Comparison of ENCODE assay signal across 8 cellular contexts in genomic region chr22:41092023-41092817, GRCh38. TPM values are rescaled to one million over a fixed set of nuclear protein-coding genes. Genes with fewer than 3 reads are reported as not detected.
DNase-seq lines count a peak whose midpoint lies in the region; ATAC-seq and TF ChIP-seq lines count a peak whose summit lies in the region.

TSS of gene EP300 (plus strand) at chr22:41092592. CDS start at chr22:41093005, 413 bp downstream.

- H3K4me3 ChIP-seq in CD4-positive, CD25-positive, alpha-beta regulatory T cell (ENCODE audit: low read depth, low read length) = peak within 1 kb of the TSS; percentile 99
- H3K4me3 ChIP-seq in PC-3 (ENCODE audit: low read length) = peak within 1 kb of the TSS; percentile 92

- peaks cover 50% of the 10 kb centered on the region for H3K79me2 ChIP-seq in PC-3 (ENCODE audit: low read length)

- no TSS peak for BruUV-seq in PC-3 (replicated peaks; lab: Mats Ljungman, UMichigan)

- peak within 1 kb of the TSS; percentile 99 for H3K27ac ChIP-seq in CD4-positive, CD25-positive, alpha-beta regulatory T cell (ENCODE audit: insufficient read depth, low read length, poor library complexity, severe bottlenecking)
- H3K27ac ChIP-seq in PC-3 (ENCODE audit: low read length) = peak within 1 kb of the TSS; percentile 94

- H3K9ac ChIP-seq in PC-3 (ENCODE audit: low read length) = peak within 1 kb of the TSS; percentile 99

- peaks cover 0 to 2% (median 0%) of the 10 kb centered on the region in 7 donors for H3K9me3 Mint-ChIP-seq in CD4-positive, CD25-positive, alpha-beta regulatory T cell
- H3K9me3 Mint-ChIP-seq in activated T-cell treated with anti-CD3 and anti-CD28 coated beads, Interleukin-2, amount 50 U/mL, for 4 hours = no peaks in the 10 kb centered on the region

- H3K4me2 ChIP-seq in PC-3 (ENCODE audit: low read length) = peak within 1 kb of the TSS; percentile 93

- H3K4me1 Mint-ChIP-seq in CD4-positive, CD25-positive, alpha-beta regulatory T cell = peaks cover 16 to 42% (median 29%) of the 10 kb centered on the region in 4 donors
- peaks cover 37% of the 10 kb centered on the region for H3K4me1 Mint-ChIP-seq in activated T-cell treated with anti-CD3 and anti-CD28 coated beads, Interleukin-2, amount 50 U/mL, for 4 hours (ENCODE audit: low read depth)

- no peaks in the 10 kb centered on the region for H3F3A ChIP-seq in PC-3 (ENCODE audit: low read length, unreplicated experiment)

- H4K20me1 ChIP-seq in PC-3 (ENCODE audit: low read length) = peaks cover 40% of the 10 kb centered on the region

- intact Hi-C loops in PC-3 (cut with micrococcal nuclease) = loop anchor here (10.0 kb wide), 1 partner anchor 167 kb away; no protein-coding TSS in a partner anchor

- H3K9me2 ChIP-seq in PC-3 (replicated peaks; ENCODE audit: low read length) = no peaks in the 10 kb centered on the region

- ATAC-seq in CD4-positive, CD25-positive, alpha-beta regulatory T cell (ENCODE audit: low read depth in 2 of 2) = peak; percentile 48 to 50
- peak; percentile 36 for ATAC-seq in HG03442 (IDR thresholded peaks at IDR 0.05; ENCODE audit: unreplicated experiment)
- peak; percentile 36 for ATAC-seq in PC-3
- peak; percentile 44 to 51 for ATAC-seq in activated T-cell treated with anti-CD3 and anti-CD28 coated beads, Interleukin-2, amount 50 U/mL, for 4 hours
- peak; percentile 56 for ATAC-seq in esophagus mucosa

- H3K27ac Mint-ChIP-seq in CD4-positive, CD25-positive, alpha-beta regulatory T cell = peak within 1 kb of the TSS; percentile 99 to 100 (median 100)

- no peaks in the 10 kb centered on the region for H3K36me3 ChIP-seq in CD4-positive, CD25-positive, alpha-beta regulatory T cell (ENCODE audit: control insufficient read depth, insufficient read depth, low read length)
- no peaks in the 10 kb centered on the region for H3K36me3 ChIP-seq in PC-3 (ENCODE audit: low read depth, low read length)

- peak; percentile 59 for TF ChIP-seq POLR2A in GM19193 (IDR thresholded peaks at IDR 0.05; ENCODE audit: extremely low read depth, insufficient read depth, insufficient read length)

- H2AFZ ChIP-seq in PC-3 (ENCODE audit: low read length) = peak within 1 kb of the TSS; percentile 72

- DNase-seq in CD4-positive, CD25-positive, alpha-beta regulatory T cell = peak; percentile 85 to 93 (median 85)
- DNase-seq in PC-3 = peak; percentile 65
- peak; percentile 82 for DNase-seq in activated T-cell treated with anti-CD3 and anti-CD28 coated beads, Interleukin-2, amount 50 U/mL, for 4 hours
- peak; percentile 85 for DNase-seq in myocyte (ENCODE audit: low read depth)
- DNase-seq in stimulated activated CD8-positive, alpha-beta memory T cell treated with anti-CD3 and anti-CD28 coated beads, Interleukin-7, amount 100 ng/mL, for 48 hours (ENCODE audit: extremely low read depth in 1 of 2, low read depth in 1 of 2) = peak; percentile 64 to 70

- TF ChIP-seq CTCF in PC-3 (conservative IDR thresholded peaks at IDR 0.05; ENCODE audit: low read depth, low read length) = no peak

- no peaks in the 10 kb centered on the region for H3K9me3 ChIP-seq in CD4-positive, CD25-positive, alpha-beta regulatory T cell (ENCODE audit: control insufficient read depth in 2 of 2, low read length in 2 of 2)
- H3K9me3 ChIP-seq in PC-3 (ENCODE audit: low read length) = no peaks in the 10 kb centered on the region

- H3K4me1 ChIP-seq in CD4-positive, CD25-positive, alpha-beta regulatory T cell (ENCODE audit: control insufficient read depth, insufficient read depth, low read length, poor library complexity, severe bottlenecking) = peaks cover 45% of the 10 kb centered on the region
- H3K4me1 ChIP-seq in PC-3 (ENCODE audit: insufficient read depth, low read length) = peaks cover 14% of the 10 kb centered on the region

- CTCF ChIA-PET in PC-3 (lab: Charles Lee) = interaction anchor here (1.1 kb wide), 1 partner anchor 170 kb away, joined by 3 read pairs; no protein-coding TSS in a partner anchor

- POLR2A ChIA-PET in PC-3 (lab: Charles Lee; ENCODE audit: unreplicated experiment) = interaction anchor here (1.0 kb wide), 1 partner anchor 141 kb away, joined by 6 read pairs; the partner anchor contains the start of gene RBX1

- peaks cover 3% of the 10 kb centered on the region for H3K36me3 Mint-ChIP-seq in CD4-positive, CD25-positive, alpha-beta regulatory T cell
- H3K36me3 Mint-ChIP-seq in activated T-cell treated with anti-CD3 and anti-CD28 coated beads, Interleukin-2, amount 50 U/mL, for 4 hours (ENCODE audit: insufficient read depth) = peaks cover 9% of the 10 kb centered on the region

- H3K4me3 Mint-ChIP-seq in CD4-positive, CD25-positive, alpha-beta regulatory T cell = peak within 1 kb of the TSS; percentile 93 to 100 (median 100)
- peak within 1 kb of the TSS; percentile 98 for H3K4me3 Mint-ChIP-seq in activated T-cell treated with anti-CD3 and anti-CD28 coated beads, Interleukin-2, amount 50 U/mL, for 4 hours

- H3K27me3 ChIP-seq in CD4-positive, CD25-positive, alpha-beta regulatory T cell (ENCODE audit: control insufficient read depth, insufficient read depth, low read length) = no peaks in the 10 kb centered on the region
- no peaks in the 10 kb centered on the region for H3K27me3 ChIP-seq in PC-3 (ENCODE audit: low read length)

- peaks cover 6% of the 10 kb centered on the region for H3K27me3 Mint-ChIP-seq in CD4-positive, CD25-positive, alpha-beta regulatory T cell
- H3K27me3 Mint-ChIP-seq in activated T-cell treated with anti-CD3 and anti-CD28 coated beads, Interleukin-2, amount 50 U/mL, for 4 hours (ENCODE audit: low read depth) = no peaks in the 10 kb centered on the region

RNA-seq across cellular contexts. Expression of gene EP300, which starts in this region (rescaled TPM):
- 177 TPM for total RNA-seq in CD4-positive, CD25-positive, alpha-beta regulatory T cell
- 10 to 100 TPM in 2 of 4 donors, 1 to 10 TPM in 2; 8.1 to 14.8 (median 10.7) TPM for polyA plus RNA-seq in CD4-positive, CD25-positive, alpha-beta regulatory T cell
- total RNA-seq in PC-3 (2014; rRNA removed) = 17.8 and 20.7 TPM in 2 replicates
- 10 to 100 TPM; 43.7 to 52.0 (median 51.4) TPM for total RNA-seq in activated T-cell treated with anti-CD3 and anti-CD28 coated beads, Interleukin-2, amount 50 U/mL, for 4 hours
- 40.6 TPM for total RNA-seq in esophagus mucosa
- total RNA-seq in myocyte = 30.4 and 41.1 TPM in 2 replicates
- polyA plus RNA-seq in myocyte (2012) = 19.3 TPM

Comparison
In these comparisons a context has a peak if more than half of its experiments do, and no peak if none do; other contexts are left out.
1. Peak in every context shown above with its lines: DNase-seq, ATAC-seq, H3K4me3 ChIP-seq and H3K27ac ChIP-seq.